8 cellular contexts compared by ENCODE assay signal in the genomic region with DNA sequence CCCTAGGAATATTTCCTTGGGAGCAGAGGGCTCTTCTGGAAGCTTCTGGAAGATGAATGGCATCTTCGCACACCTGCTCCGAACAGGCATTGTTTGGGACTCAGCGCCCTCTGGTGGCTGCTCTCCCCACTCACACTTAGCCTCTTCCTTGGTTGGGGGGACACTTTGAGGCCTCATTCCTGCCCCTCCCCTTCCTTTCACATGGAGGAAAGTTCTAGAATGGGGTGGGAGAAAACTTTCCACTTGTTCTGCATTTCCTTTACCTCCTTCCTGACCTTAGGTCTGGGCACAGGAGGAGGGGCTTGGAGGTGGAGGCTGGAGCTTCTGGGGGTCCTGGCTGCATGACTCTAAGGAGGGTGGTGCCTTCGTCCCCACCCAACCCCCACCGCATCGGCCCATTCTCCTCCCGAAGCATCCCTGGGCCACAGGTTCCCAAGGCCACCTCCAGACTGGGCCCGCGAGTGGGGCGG. TPM values are rescaled to one million over a fixed set of nuclear protein-coding genes. Genes with fewer than 3 reads are reported as not detected.
DNase-seq lines count a peak whose midpoint lies in the region; ATAC-seq and TF ChIP-seq lines count a peak whose summit lies in the region.

No MANE protein-coding gene starts in this region.

- no peaks in the 10 kb centered on the region for H3K4me1 Mint-ChIP-seq in immature natural killer cell

- H3K36me3 Mint-ChIP-seq in immature natural killer cell = no peaks in the 10 kb centered on the region

- peaks cover 0 to 8% (median 5%) of the 10 kb centered on the region in 3 donors for H3K27me3 Mint-ChIP-seq in immature natural killer cell (ENCODE audit: low read depth in 3 of 3)

- no peak overlapping the region for H3K4me3 ChIP-seq in astrocyte of the spinal cord (ENCODE audit: low read depth, low read length)

- peak; percentile 93 for TF ChIP-seq CTCF in astrocyte of the spinal cord (IDR thresholded peaks at IDR 0.05; ENCODE audit: low read depth, low read length)

- DNase-seq in activated gamma-delta T cell treated with Interleukin-2 at 50 U/mL for 16 hours (peak; percentile 46), activated gamma-delta T cell (lab: John Stamatoyannopoulos, UW) (no peak), SK-N-DZ (ENCODE audit: low spot score) (peak; percentile 41), astrocyte of the spinal cord (ENCODE audit: low read depth, low spot score) (no peak), immature natural killer cell (peak; percentile 23 to 34 (median 28))
- peak; percentile 42 for DNase-seq in stimulated activated CD4-positive, alpha-beta T cell treated with anti-CD3 and anti-CD28 coated beads, Interleukin-4, amount 100 ng/mL, for 1 hour

- H3K9me3 Mint-ChIP-seq in immature natural killer cell = no peaks in the 10 kb centered on the region

- in situ Hi-C loops in astrocyte of the spinal cord (cut with HindIII; ENCODE audit: low sequenced_read_pairs) = no loop called here

- ATAC-seq in HG03432 (IDR thresholded peaks at IDR 0.05; ENCODE audit: unreplicated experiment) (peak; percentile 57), GM21447 (IDR thresholded peaks at IDR 0.05; ENCODE audit: unreplicated experiment) (no peak)

- no peak overlapping the region for H3K27ac Mint-ChIP-seq in immature natural killer cell

- no peak overlapping the region for H3K4me3 Mint-ChIP-seq in immature natural killer cell

RNA-seq across cellular contexts. Expression of a gene that starts 19.3 kb away (rescaled TPM):
- 0.16 TPM in 1 of 2 replicates, not detected in the other for polyA plus RNA-seq in SK-N-DZ (2014; cell fraction: cytosol; rRNA removed)
- polyA plus RNA-seq in SK-N-DZ (2014; cell fraction: nucleus; rRNA removed) = not detected in 2 replicates
- not detected for polyA plus RNA-seq in immature natural killer cell

Comparison
In these comparisons a context has a peak if more than half of its experiments do, and no peak if none do; other contexts are left out.
1. DNase-seq: peak in activated gamma-delta T cell treated with Interleukin-2 at 50 U/mL for 16 hours (single experiment), SK-N-DZ (single experiment), immature natural killer cell (3 of 3) and stimulated activated CD4-positive, alpha-beta T cell treated with anti-CD3 and anti-CD28 coated beads, Interleukin-4, amount 100 ng/mL, for 1 hour (single experiment); none in activated gamma-delta T cell (single experiment) and astrocyte of the spinal cord (single experiment).